In the genomic region with DNA sequence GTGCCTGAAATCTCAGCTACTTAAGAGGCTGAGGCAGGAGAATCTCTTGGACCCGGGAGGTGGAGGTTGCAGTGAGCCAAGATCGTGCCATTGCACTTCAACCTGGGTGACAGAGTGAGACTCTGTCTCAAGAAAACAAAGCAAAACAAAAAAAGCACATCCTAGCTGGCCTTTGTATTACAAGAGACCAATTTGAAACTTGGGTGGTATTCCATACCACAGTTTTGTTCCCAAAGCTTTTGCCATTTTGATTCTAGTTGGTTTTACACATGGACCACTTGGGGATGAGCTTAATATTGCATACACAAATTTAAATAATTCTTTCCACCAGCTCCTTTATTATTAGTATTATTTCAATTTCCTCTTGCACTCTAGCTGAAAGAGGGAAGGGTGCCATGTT, we compare ENCODE assay signal across 36 cellular contexts.
DNase-seq lines count a peak whose midpoint lies in the region; ATAC-seq, FAIRE-seq and TF ChIP-seq lines count a peak whose summit lies in the region.
"Had no signal": no experiment of that assay in that cellular context is flagged by ENCODE, and none has a peak within 500 bp of the region (broad histone marks: within the 10 kb centered on the region; RNA-seq: fewer than 3 reads in every experiment).

No MANE protein-coding gene starts in this region.

- no peak for TF ChIP-seq EP300 in H1 (IDR thresholded peaks at IDR 0.05; ENCODE audit: borderline replicate concordance in 1 of 2, low read depth in 2 of 2, low read length in 2 of 2)

- no peaks in the 10 kb centered on the region for H3K9me3 Mint-ChIP-seq in GM23338
- H3K9me3 Mint-ChIP-seq in WTC11 = no peaks in the 10 kb centered on the region
- H3K9me3 Mint-ChIP-seq in activated T-cell treated with anti-CD3 and anti-CD28 coated beads, Interleukin-2, amount 50 U/mL, for 4 hours = no peaks in the 10 kb centered on the region
- H3K9me3 Mint-ChIP-seq: CD4-positive, alpha-beta T cell had no signal

- no peak overlapping the region; the same call in 1 of the 2 replicates for H3K4me2 ChIP-seq in GM23338
- H3K4me2 ChIP-seq in H1 (ENCODE audit: insufficient read depth in 1 of 2, low read depth in 2 of 2, low read length in 2 of 2) = no peak overlapping the region
- no peak overlapping the region for H3K4me2 ChIP-seq in mesendoderm (ENCODE audit: low read length)
- H3K4me2 ChIP-seq: A549; BLaER1; BLaER1 treated with 17β-estradiol and CSF1 and Interleukin-3, amounts not matched to agents 10 nM and 100 nM had no signal

- no peak overlapping the region for H2AK5ac ChIP-seq in H1 (ENCODE audit: low read depth, low read length)
- no peak overlapping the region for H2AK5ac ChIP-seq in mesendoderm (ENCODE audit: low read length)

- no peaks in the 10 kb centered on the region for H3K9me2 ChIP-seq in GM23338 (ENCODE audit: insufficient read depth)

- TF ChIP-seq POLR2A in H1 (IDR thresholded peaks at IDR 0.05; ENCODE audit: control extremely low read depth in 1 of 2, low read depth in 2 of 2, low read length in 2 of 2) = peak in 1 of 2 experiments; percentile 64; a peak in 1 of 3 replicates

- H2BK20ac ChIP-seq in H1 (ENCODE audit: low read length) = no peak overlapping the region

- CTCF ChIA-PET in WTC11 (lab: Charles Lee) = interaction anchor here (1.1 kb wide), 1 partner anchor 154 kb away, joined by 3 read pairs; no protein-coding TSS in a partner anchor
- CTCF ChIA-PET in H1 (lab: Charles Lee; ENCODE audit: partially characterized antibody) = interaction anchor here (0.6 to 1.1 kb wide), 3 partner anchors 10 to 53 kb away, joined by 3 to 4 read pairs (median 3); no protein-coding TSS in a partner anchor

- peaks cover 31% of the 10 kb centered on the region for H3K4me1 ChIP-seq in GM23338 (ENCODE audit: insufficient read depth)
- peaks cover 2 to 9% (median 6%) of the 10 kb centered on the region in 4 experiments; a peak in 6 of 7 replicates for H3K4me1 ChIP-seq in H1 (replicated peaks in 1 of 4; ENCODE audit: control insufficient read depth in 3 of 4, insufficient read depth in 4 of 4, low read length in 3 of 4)
- peaks cover 5% of the 10 kb centered on the region for H3K4me1 ChIP-seq in mesendoderm (ENCODE audit: control insufficient read depth, low read depth, low read length)
- no peaks in the 10 kb centered on the region for H3K4me1 ChIP-seq in effector memory CD4-positive, alpha-beta T cell (ENCODE audit: control insufficient read depth, insufficient read depth, low read length, poor library complexity, severe bottlenecking)
- H3K4me1 ChIP-seq: A549; BE2C; BLaER1; BLaER1 treated with 17β-estradiol and CSF1 and Interleukin-3, amounts not matched to agents 10 nM and 100 nM; Caco-2 had no signal

- no peak overlapping the region for H4K91ac ChIP-seq in H1 (replicated peaks; ENCODE audit: insufficient read length, low read length)

- H3K9me3 ChIP-seq in H1 (ENCODE audit: insufficient read depth in 2 of 2, low read depth in 1 of 2, low read length in 1 of 2) = no peaks in the 10 kb centered on the region
- H3K9me3 ChIP-seq in effector memory CD4-positive, alpha-beta T cell (ENCODE audit: control insufficient read depth, low read length) = no peaks in the 10 kb centered on the region
- H3K9me3 ChIP-seq: BE2C; BLaER1; BLaER1 treated with 17β-estradiol and CSF1 and Interleukin-3, amounts not matched to agents 10 nM and 100 nM; Caco-2 had no signal

- no peak for DNase-seq in GM23338 (ENCODE audit: low spot score)
- no peak for DNase-seq in WTC11 (ENCODE audit: low spot score)
- no peak for DNase-seq in H1 (ENCODE audit: low read depth in 1 of 2, low spot score in 2 of 2)
- DNase-seq in mesendoderm = no peak
- DNase-seq in effector memory CD4-positive, alpha-beta T cell = no peak
- DNase-seq in T1000 (lab: John Stamatoyannopoulos, UW) = no peak
- no peak for DNase-seq in activated T-cell treated with anti-CD3 and anti-CD28 coated beads, Interleukin-2, amount 50 U/mL, for 4 hours
- DNase-seq: 8988T; ACHN; AML-193; BE2C; C1 segment of cervical spinal cord; Caco-2; Calu3; CD4-positive, alpha-beta memory T cell; CD4-positive, alpha-beta T cell; CD4-positive, CD25-positive, alpha-beta regulatory T cell; CD8-positive, alpha-beta memory T cell; CD8-positive, alpha-beta T cell; COR-L47; DMS 273 treated with DMSO at 0.1 percent for 48 hours; DMS153; DMS79; DMS79 treated with DMSO at 0.1 percent for 48 hours; DND-41; EL had no signal

- H3K27me3 ChIP-seq in GM23338 (ENCODE audit: insufficient read depth) (no peaks in the 10 kb centered on the region), H1 (replicated peaks in 1 of 4; ENCODE audit: control insufficient read depth in 3 of 4, extremely low read depth in 1 of 4, insufficient read depth in 3 of 4, low read length in 3 of 4) (no peaks in the 10 kb centered on the region), mesendoderm (ENCODE audit: insufficient read depth, low read length, poor library complexity) (no peaks in the 10 kb centered on the region)
- H3K27me3 ChIP-seq in effector memory CD4-positive, alpha-beta T cell (replicated peaks; ENCODE audit: control insufficient read depth, insufficient read depth, low read length, poor library complexity, severe bottlenecking) = no peaks in the 10 kb centered on the region
- H3K27me3 ChIP-seq: BE2C; BLaER1; BLaER1 treated with 17β-estradiol and CSF1 and Interleukin-3, amounts not matched to agents 10 nM and 100 nM had no signal

- peak overlapping the region; percentile 75 for H3K27ac ChIP-seq in GM23338 (ENCODE audit: low read depth)
- H3K27ac ChIP-seq in H1 (ENCODE audit: low read depth, low read length) = no peak overlapping the region
- H3K27ac ChIP-seq in mesendoderm (ENCODE audit: low read depth, low read length) = no peak overlapping the region
- no peak overlapping the region for H3K27ac ChIP-seq in effector memory CD4-positive, alpha-beta T cell (ENCODE audit: insufficient read depth, low read length, poor library complexity, severe bottlenecking)
- H3K27ac ChIP-seq: 22Rv1; A549; BLaER1; BLaER1 treated with 17β-estradiol and CSF1 and Interleukin-3, amounts not matched to agents 10 nM and 100 nM; C4-2B had no signal

- H3K79me2 ChIP-seq in GM23338 (replicated peaks; ENCODE audit: insufficient read depth) = peaks cover 14% of the 10 kb centered on the region
- H3K79me2 ChIP-seq in H1 (ENCODE audit: control insufficient read depth in 1 of 2, insufficient read depth in 2 of 2, low read length in 2 of 2) = 0 out of 4 replicates have a peak, but pooled peaks cover 0 to 5% of the 10 kb centered on the region in 2 experiments
- peaks cover 4% of the 10 kb centered on the region for H3K79me2 ChIP-seq in mesendoderm (ENCODE audit: control insufficient read depth, insufficient read depth, low read length)

- H2BK12ac ChIP-seq in H1 (ENCODE audit: low read depth, low read length) = no peak overlapping the region

- H2BK15ac ChIP-seq in H1 (ENCODE audit: low read length) (no peak overlapping the region), mesendoderm (replicated peaks; ENCODE audit: low read depth) (no peak overlapping the region)

- H3K36me3 Mint-ChIP-seq in GM23338 (ENCODE audit: low read depth) (peaks cover 26% of the 10 kb centered on the region), WTC11 (peaks cover 5% of the 10 kb centered on the region)
- H3K36me3 Mint-ChIP-seq in activated T-cell treated with anti-CD3 and anti-CD28 coated beads, Interleukin-2, amount 50 U/mL, for 4 hours (ENCODE audit: insufficient read depth) = no peaks in the 10 kb centered on the region
- H3K36me3 Mint-ChIP-seq: CD14-positive monocyte; CD4-positive, alpha-beta memory T cell; CD4-positive, CD25-positive, alpha-beta regulatory T cell; CD8-positive, alpha-beta memory T cell; CD8-positive, alpha-beta T cell had no signal

- H3K36me3 ChIP-seq in GM23338 (ENCODE audit: insufficient read depth) = peaks cover 21% of the 10 kb centered on the region
- H3K36me3 ChIP-seq in H1 (ENCODE audit: control insufficient read depth in 2 of 4, insufficient read depth in 4 of 4, low read length in 3 of 4) = peaks cover 2 to 34% (median 15%) of the 10 kb centered on the region in 4 experiments; a peak in 6 of 8 replicates
- H3K36me3 ChIP-seq in mesendoderm (ENCODE audit: control insufficient read depth, insufficient read depth, low read length) = peaks cover 1% of the 10 kb centered on the region
- no peaks in the 10 kb centered on the region for H3K36me3 ChIP-seq in effector memory CD4-positive, alpha-beta T cell (ENCODE audit: control insufficient read depth, insufficient read depth, low read length)
- H3K36me3 ChIP-seq: BE2C; BLaER1; BLaER1 treated with 17β-estradiol and CSF1 and Interleukin-3, amounts not matched to agents 10 nM and 100 nM had no signal

- H3K18ac ChIP-seq in H1 (ENCODE audit: extremely low read depth, low read length) (no peak overlapping the region), mesendoderm (ENCODE audit: low read length) (no peak overlapping the region)

- H3K4me3 Mint-ChIP-seq in GM23338 = no peak overlapping the region
- H3K4me3 Mint-ChIP-seq in WTC11 = no peak overlapping the region
- no peak overlapping the region for H3K4me3 Mint-ChIP-seq in activated T-cell treated with anti-CD3 and anti-CD28 coated beads, Interleukin-2, amount 50 U/mL, for 4 hours
- H3K4me3 Mint-ChIP-seq: B cell; CD14-positive monocyte; CD4-positive, alpha-beta memory T cell; CD4-positive, alpha-beta T cell; CD4-positive, CD25-positive, alpha-beta regulatory T cell; CD8-positive, alpha-beta memory T cell; CD8-positive, alpha-beta T cell had no signal

- H3K4me1 Mint-ChIP-seq in GM23338 (peaks cover 25% of the 10 kb centered on the region), WTC11 (peaks cover 37% of the 10 kb centered on the region)
- no peaks in the 10 kb centered on the region for H3K4me1 Mint-ChIP-seq in activated T-cell treated with anti-CD3 and anti-CD28 coated beads, Interleukin-2, amount 50 U/mL, for 4 hours (ENCODE audit: low read depth)
- H3K4me1 Mint-ChIP-seq: B cell; CD14-positive monocyte; CD4-positive, alpha-beta memory T cell; CD4-positive, CD25-positive, alpha-beta regulatory T cell; CD8-positive, alpha-beta memory T cell had no signal

- H2BK120ac ChIP-seq in H1 (replicated peaks; ENCODE audit: low read depth, low read length) (no peak overlapping the region), mesendoderm (ENCODE audit: low read depth, low read length) (peak overlapping the region; percentile 28)

- H3K79me1 ChIP-seq in H1 (ENCODE audit: low read depth, low read length) (no peaks in the 10 kb centered on the region), mesendoderm (ENCODE audit: low read length) (peaks cover 2% of the 10 kb centered on the region)

- no peak overlapping the region for H3K56ac ChIP-seq in H1 (replicated peaks; ENCODE audit: insufficient read length, low read depth, low read length)
- no peak overlapping the region for H3K56ac ChIP-seq in mesendoderm (ENCODE audit: low read length)

- H2BK5ac ChIP-seq in H1 (ENCODE audit: low read depth, low read length) = no peak overlapping the region
- H2BK5ac ChIP-seq in mesendoderm (ENCODE audit: low read length) = no peak overlapping the region

- TF ChIP-seq CTCF in GM23338 (conservative IDR thresholded peaks at IDR 0.05; ENCODE audit: low read depth in 2 of 2) (no peak), WTC11 (IDR thresholded peaks at IDR 0.05) (no peak), H1 (IDR thresholded peaks at IDR 0.05; ENCODE audit: control extremely low read depth in 1 of 3, insufficient read depth in 1 of 3, low read depth in 1 of 3, low read length in 3 of 3) (no peak)

- H3K27me3 Mint-ChIP-seq in GM23338 (ENCODE audit: insufficient read depth, low read depth, poor library complexity) = peaks cover 25% of the 10 kb centered on the region
- H3K27me3 Mint-ChIP-seq in WTC11 (ENCODE audit: low read depth) = peaks cover 21% of the 10 kb centered on the region
- no peaks in the 10 kb centered on the region for H3K27me3 Mint-ChIP-seq in activated T-cell treated with anti-CD3 and anti-CD28 coated beads, Interleukin-2, amount 50 U/mL, for 4 hours (ENCODE audit: low read depth)
- H3K27me3 Mint-ChIP-seq: B cell; CD4-positive, alpha-beta T cell; CD4-positive, CD25-positive, alpha-beta regulatory T cell; CD8-positive, alpha-beta memory T cell had no signal

- TF ChIP-seq RAD21 in H1 (IDR thresholded peaks at IDR 0.05 in 1 of 2, conservative IDR thresholded peaks at IDR 0.05 in 1 of 2; ENCODE audit: low read depth in 2 of 2, low read length in 2 of 2) = no peak

- no peak overlapping the region for H2AFZ ChIP-seq in GM23338
- H2AFZ ChIP-seq in H1 (ENCODE audit: low read length) = no peak overlapping the region

- no peak overlapping the region for H4K8ac ChIP-seq in H1 (ENCODE audit: extremely low read depth, insufficient read depth, low read length)
- H4K8ac ChIP-seq in mesendoderm (ENCODE audit: low read depth, low read length) = no peak overlapping the region

- no peak overlapping the region for H3K4me3 ChIP-seq in GM23338
- H3K4me3 ChIP-seq in H1 (ENCODE audit: extremely low read depth in 1 of 4, insufficient read depth in 2 of 4, low read depth in 3 of 4, low read length in 4 of 4) = no peak overlapping the region
- no peak overlapping the region for H3K4me3 ChIP-seq in mesendoderm (ENCODE audit: low read length)
- H3K4me3 ChIP-seq in effector memory CD4-positive, alpha-beta T cell (ENCODE audit: insufficient read depth, low read depth, low read length, poor library complexity, severe bottlenecking) = no peak overlapping the region
- H3K4me3 ChIP-seq: A549; BLaER1; BLaER1 treated with 17β-estradiol and CSF1 and Interleukin-3, amounts not matched to agents 10 nM and 100 nM had no signal

- H3K23me2 ChIP-seq in H1 (ENCODE audit: low read depth, low read length) = no peaks in the 10 kb centered on the region

- 76% methylated on average over 2 of the region's 2 CpGs; no CpG with 5 or more reads in 1 of the 2 experiments for WGBS in H1 (ENCODE audit: extremely low coverage in 1 of 2, insufficient coverage in 1 of 2, insufficient read length in 1 of 2, insufficient replicate concordance in 2 of 2, low coverage in 1 of 2, low lambda C conversion rate in 2 of 2, missing lambda C conversion rate in 1 of 2), 2 experiments
- WGBS in mesendoderm (ENCODE audit: extremely low coverage, insufficient coverage, low lambda C conversion rate) = no CpG with 5 or more reads among the region's 2 CpGs

- H3K23ac ChIP-seq in H1 (ENCODE audit: insufficient read length) = no peak overlapping the region
- H3K23ac ChIP-seq in mesendoderm (ENCODE audit: low read length) = no peak overlapping the region

- no peak overlapping the region for H4K5ac ChIP-seq in H1 (ENCODE audit: insufficient read length, low read depth, low read length)
- H4K5ac ChIP-seq in mesendoderm (ENCODE audit: low read length) = no peak overlapping the region

- peaks cover 29% of the 10 kb centered on the region for H3F3A ChIP-seq in GM23338 (replicated peaks; ENCODE audit: low read depth)

- no peak for FAIRE-seq in H1 (lab: Jason Lieb, UNC)
- FAIRE-seq: A204.1, A549, D721Med had no signal

- H4K20me1 ChIP-seq in GM23338 (replicated peaks; ENCODE audit: insufficient read depth) = no peaks in the 10 kb centered on the region
- H4K20me1 ChIP-seq in H1 (replicated peaks in 1 of 2; ENCODE audit: control insufficient read depth in 1 of 2, insufficient read depth in 2 of 2, low read length in 2 of 2) = peaks cover 0 to 1% of the 10 kb centered on the region in 2 experiments
- H4K20me1 ChIP-seq: BLaER1; BLaER1 treated with 17β-estradiol and CSF1 and Interleukin-3, amounts not matched to agents 10 nM and 100 nM had no signal

- no peak overlapping the region for H3K27ac Mint-ChIP-seq in GM23338
- H3K27ac Mint-ChIP-seq in WTC11 = peak overlapping the region; percentile 83
- H3K27ac Mint-ChIP-seq: B cell; CD14-positive monocyte; CD4-positive, alpha-beta memory T cell; CD4-positive, alpha-beta T cell; CD4-positive, CD25-positive, alpha-beta regulatory T cell; CD8-positive, alpha-beta T cell had no signal

- H3K4ac ChIP-seq in H1 (replicated peaks; ENCODE audit: insufficient read length, low read depth, low read length) (no peak overlapping the region), mesendoderm (ENCODE audit: low read depth, low read length) (no peak overlapping the region)

- POLR2A ChIA-PET in WTC11 (lab: Charles Lee) (interaction anchor here (0.6 kb wide), 1 partner anchor 167 kb away, joined by 4 read pairs; no protein-coding TSS in a partner anchor), H1 (lab: Charles Lee; ENCODE audit: partially characterized antibody) (interaction anchor here (0.7 to 4.9 kb wide), 15 partner anchors 8 to 66 kb away, joined by 3 to 43 read pairs (median 4); no protein-coding TSS in a partner anchor)

- ATAC-seq in GM23338 (no peak), WTC11 (no peak), HG02884 (IDR thresholded peaks at IDR 0.05; ENCODE audit: unreplicated experiment) (no peak)
- no peak for ATAC-seq in activated T-cell treated with anti-CD3 and anti-CD28 coated beads, Interleukin-2, amount 50 U/mL, for 4 hours
- ATAC-seq: A549; CD8-positive, alpha-beta T cell had no signal

- H3K14ac ChIP-seq in H1 (ENCODE audit: insufficient read length) = no peak overlapping the region

- H3K9ac ChIP-seq in H1 (replicated peaks in 1 of 4; ENCODE audit: extremely low read depth in 1 of 4, low read depth in 3 of 4, low read length in 3 of 4) (no peak overlapping the region), mesendoderm (ENCODE audit: low read length) (no peak overlapping the region)
- H3K9ac ChIP-seq: BLaER1; BLaER1 treated with 17β-estradiol and CSF1 and Interleukin-3, amounts not matched to agents 10 nM and 100 nM had no signal
